ENCODE assay signal across 10 cellular contexts in genomic region chr2:28422903-28423741, GRCh38. TPM values are rescaled to one million over a fixed set of nuclear protein-coding genes. Genes with fewer than 3 reads are reported as not detected.
DNase-seq lines count a peak whose midpoint lies in the region; ATAC-seq and TF ChIP-seq lines count a peak whose summit lies in the region.
"Had no signal": no experiment of that assay in that cellular context is flagged by ENCODE, and none has a peak within 500 bp of the region (broad histone marks: within the 10 kb centered on the region; RNA-seq: fewer than 3 reads in every experiment).

No MANE protein-coding gene starts in this region.

- peak overlapping the region in 3 of 4 donors; percentile 28 to 69 (median 48) for H3K27ac ChIP-seq in esophagus squamous epithelium

- WGBS in esophagus squamous epithelium, 2 donors = 62 to 65% methylated on average over 15 to 17 of the region's 17 CpGs

- H3K9me3 Mint-ChIP-seq in activated CD4-positive, alpha-beta T cell treated with anti-CD3 and anti-CD28 coated beads, Interleukin-2, amount 10 ng/mL, durations not matched to agents 24 days and 14 days = no peaks in the 10 kb centered on the region
- no peaks in the 10 kb centered on the region for H3K9me3 Mint-ChIP-seq in stimulated activated memory B cell treated with anti-CD40 and anti-IgM and Interleukin-4, amounts not matched to agents 10 μg/mL and 1 μg/mL and 100 μg/mL, for 72 hours

- H3K36me3 Mint-ChIP-seq in activated CD4-positive, alpha-beta T cell treated with anti-CD3 and anti-CD28 coated beads, Interleukin-2, amount 10 ng/mL, durations not matched to agents 24 days and 14 days (ENCODE audit: low read depth) = peaks cover 20% of the 10 kb centered on the region
- H3K36me3 Mint-ChIP-seq in T-helper 17 cell (ENCODE audit: low read depth) = peaks cover 3% of the 10 kb centered on the region
- peaks cover 5% of the 10 kb centered on the region for H3K36me3 Mint-ChIP-seq in stimulated activated memory B cell treated with anti-CD40 and anti-IgM and Interleukin-4, amounts not matched to agents 10 μg/mL and 1 μg/mL and 100 μg/mL, for 72 hours

- H3K27me3 ChIP-seq in esophagus squamous epithelium = no peaks in the 10 kb centered on the region

- no peak overlapping the region for H3K4me3 ChIP-seq in esophagus squamous epithelium

- TF ChIP-seq CTCF in esophagus squamous epithelium (IDR thresholded peaks at IDR 0.05) = no peak

- DNase-seq in activated CD4-positive, alpha-beta T cell treated with anti-CD3 and anti-CD28 coated beads, Interleukin-2, amount 10 ng/mL, durations not matched to agents 24 days and 14 days = no peak
- no peak for DNase-seq in activated CD4-positive, alpha-beta T cell treated with anti-CD3 and anti-CD28 coated beads, Interleukin-2, amount 50 U/mL, for 1 hour
- DNase-seq in T-helper 17 cell (no peak), esophagus squamous epithelium (lab: John Stamatoyannopoulos, UW) (no peak), NCI-H446 (lab: John Stamatoyannopoulos, UW) (no peak), epidermal melanocyte (ENCODE audit: insufficient read length, low spot score) (no peak)
- DNase-seq in stimulated activated CD8-positive, alpha-beta memory T cell treated with anti-CD3 and anti-CD28 coated beads, Interleukin-4, amount 100 ng/mL, for 48 hours = no peak
- DNase-seq: NCI-H2081, T-helper 9 cell had no signal

- no peaks in the 10 kb centered on the region for H3K27me3 Mint-ChIP-seq in activated CD4-positive, alpha-beta T cell treated with anti-CD3 and anti-CD28 coated beads, Interleukin-2, amount 10 ng/mL, durations not matched to agents 24 days and 14 days
- H3K27me3 Mint-ChIP-seq in T-helper 17 cell = no peaks in the 10 kb centered on the region
- H3K27me3 Mint-ChIP-seq in stimulated activated memory B cell treated with anti-CD40 and anti-IgM and Interleukin-4, amounts not matched to agents 10 μg/mL and 1 μg/mL and 100 μg/mL, for 72 hours = peaks cover 20% of the 10 kb centered on the region

- H3K4me1 Mint-ChIP-seq in activated CD4-positive, alpha-beta T cell treated with anti-CD3 and anti-CD28 coated beads, Interleukin-2, amount 10 ng/mL, durations not matched to agents 24 days and 14 days = peaks cover 41% of the 10 kb centered on the region
- H3K4me1 Mint-ChIP-seq in T-helper 17 cell = peaks cover 34% of the 10 kb centered on the region
- H3K4me1 Mint-ChIP-seq in stimulated activated memory B cell treated with anti-CD40 and anti-IgM and Interleukin-4, amounts not matched to agents 10 μg/mL and 1 μg/mL and 100 μg/mL, for 72 hours = peaks cover 23% of the 10 kb centered on the region

- intact Hi-C loops in activated CD4-positive, alpha-beta T cell treated with anti-CD3 and anti-CD28 coated beads, Interleukin-2, amount 10 ng/mL, durations not matched to agents 24 days and 14 days (cut with micrococcal nuclease) = no loop called here
- intact Hi-C loops in esophagus squamous epithelium (cut with DNase I) = no loop called here

- H3K4me3 Mint-ChIP-seq in activated CD4-positive, alpha-beta T cell treated with anti-CD3 and anti-CD28 coated beads, Interleukin-2, amount 10 ng/mL, durations not matched to agents 24 days and 14 days = peak overlapping the region; percentile 62
- peak overlapping the region; percentile 85 for H3K4me3 Mint-ChIP-seq in T-helper 17 cell
- H3K4me3 Mint-ChIP-seq in stimulated activated memory B cell treated with anti-CD40 and anti-IgM and Interleukin-4, amounts not matched to agents 10 μg/mL and 1 μg/mL and 100 μg/mL, for 72 hours = no peak overlapping the region

- ATAC-seq in T-helper 17 cell = no peak
- peak; percentile 40 for ATAC-seq in stimulated activated memory B cell treated with anti-CD40 and anti-IgM and Interleukin-4, amounts not matched to agents 10 μg/mL and 1 μg/mL and 100 μg/mL, for 72 hours

- peaks cover 0 to 27% (median 5%) of the 10 kb centered on the region in 3 donors for H3K36me3 ChIP-seq in esophagus squamous epithelium

- H3K9me3 ChIP-seq in T-helper 17 cell (ENCODE audit: control insufficient read depth, low read length, poor library complexity, severe bottlenecking) (no peaks in the 10 kb centered on the region), esophagus squamous epithelium (no peaks in the 10 kb centered on the region)

- peaks cover 0 to 30% (median 4%) of the 10 kb centered on the region in 3 donors for H3K4me1 ChIP-seq in esophagus squamous epithelium

- no peak for TF ChIP-seq POLR2A in esophagus squamous epithelium (IDR thresholded peaks at IDR 0.05)

- peak overlapping the region; percentile 82 for H3K27ac Mint-ChIP-seq in activated CD4-positive, alpha-beta T cell treated with anti-CD3 and anti-CD28 coated beads, Interleukin-2, amount 10 ng/mL, durations not matched to agents 24 days and 14 days
- peak overlapping the region; percentile 96 for H3K27ac Mint-ChIP-seq in T-helper 17 cell
- H3K27ac Mint-ChIP-seq in stimulated activated memory B cell treated with anti-CD40 and anti-IgM and Interleukin-4, amounts not matched to agents 10 μg/mL and 1 μg/mL and 100 μg/mL, for 72 hours = peak overlapping the region; percentile 52

RNA-seq across cellular contexts. Expression of gene FOSL2, which starts 30.5 kb away (rescaled TPM):
- 73.2 and 80.6 TPM in 2 replicates for total RNA-seq in activated CD4-positive, alpha-beta T cell treated with anti-CD3 and anti-CD28 coated beads, Interleukin-2, amount 10 ng/mL, durations not matched to agents 24 days and 14 days
- total RNA-seq in T-helper 17 cell (100 to 1,000 TPM; 114 to 153 TPM), esophagus squamous epithelium (100 to 1,000 TPM; 100 to 234 (median 144) TPM)
